9 cellular contexts compared by ENCODE assay signal in genomic region chr4:7295917-7296660, GRCh38.
DNase-seq lines count a peak whose midpoint lies in the region; ATAC-seq and TF ChIP-seq lines count a peak whose summit lies in the region.
"Had no signal": no experiment of that assay in that cellular context is flagged by ENCODE, and none has a peak within 500 bp of the region (broad histone marks: within the 10 kb centered on the region; RNA-seq: fewer than 3 reads in every experiment).

No MANE protein-coding gene starts in this region.

- H3K27me3 ChIP-seq in Panc1 (ENCODE audit: control insufficient read depth, insufficient read depth, low read length) (no peaks in the 10 kb centered on the region), psoas muscle (ENCODE audit: insufficient read depth in 3 of 3, low read length in 2 of 3) (peaks cover 0 to 11% (median 2%) of the 10 kb centered on the region in 3 donors)
- H3K27me3 ChIP-seq: SJSA1 had no signal

- H3K4me1 ChIP-seq in Panc1 (ENCODE audit: control insufficient read depth, insufficient read depth, low read length) (peaks cover 3% of the 10 kb centered on the region; the same call in 1 of the 2 replicates), psoas muscle (peaks cover 6% of the 10 kb centered on the region)
- H3K4me1 ChIP-seq: SJSA1 had no signal

- TF ChIP-seq CTCF in GM12865 (IDR thresholded peaks at IDR 0.05; ENCODE audit: insufficient read depth, low read depth, low read length, missing control alignments) (peak; percentile 58), Panc1 (IDR thresholded peaks at IDR 0.05) (peak; percentile 78), fibroblast of the aortic adventitia (IDR thresholded peaks at IDR 0.05; ENCODE audit: insufficient read depth, low read length) (peak; percentile 73), psoas muscle (IDR thresholded peaks at IDR 0.05) (peak; percentile 67)

- CTCF ChIA-PET in Panc1 (lab: Charles Lee), result interaction anchor here (1.6 kb wide), 1 partner anchor 105 kb away, joined by 3 read pairs; no protein-coding TSS in a partner anchor

- POLR2A ChIA-PET in Panc1 (lab: Charles Lee), result no interaction called here

- H3K36me3 ChIP-seq in Panc1 (ENCODE audit: control insufficient read depth, insufficient read depth, low read length) (no peaks in the 10 kb centered on the region), psoas muscle (ENCODE audit: insufficient read depth in 1 of 2, low read depth in 1 of 2) (no peaks in the 10 kb centered on the region)
- H3K36me3 ChIP-seq: SJSA1 had no signal

- 64 to 77% (median 70%) methylated on average over 18 to 19 of the region's 19 CpGs for WGBS in psoas muscle, 3 donors

- intact Hi-C loops in Panc1 (cut with micrococcal nuclease; ENCODE audit: unreplicated experiment) (loop anchor here (5.0 to 10.0 kb wide), 2 partner anchors 104 to 191 kb away; partner anchors contain the start of gene SORCS2), psoas muscle (cut with DNase I) (loop anchor here (1.0 to 2.0 kb wide), 2 partner anchors 105 kb away; no protein-coding TSS in a partner anchor)

- H3K4me3 ChIP-seq in GM12865 (ENCODE audit: low read depth, low read length) (no peak overlapping the region), Panc1 (ENCODE audit: low read depth in 2 of 2, low read length in 2 of 2) (no peak overlapping the region), fibroblast of the aortic adventitia (ENCODE audit: low read depth, low read length) (no peak overlapping the region), psoas muscle (no peak overlapping the region)
- H3K4me3 ChIP-seq: SJSA1 had no signal

- H3K27ac ChIP-seq in Panc1 (ENCODE audit: low read length) (no peak overlapping the region), psoas muscle (no peak overlapping the region)
- H3K27ac ChIP-seq: SJSA1 had no signal

- in situ Hi-C loops in Panc1 (cut with HindIII; ENCODE audit: low pct_unique_long_range_greater_than_20kb, low sequenced_read_pairs) (no loop called here), KBM-7 (cut with MboI; ENCODE audit: low pct_unique_long_range_greater_than_20kb, low sequenced_read_pairs) (no loop called here)

- BruUV-seq in Panc1 (replicated peaks; lab: Mats Ljungman, UMichigan), result no TSS peak

- DNase-seq in GM12865 (ENCODE audit: low read depth) (peak; percentile 42), Panc1 (ENCODE audit: low read depth, low spot score) (no peak), fibroblast of the aortic adventitia (ENCODE audit: low read depth) (peak; percentile 43), psoas muscle (peak; percentile 45 to 68), NCI-H2227 (lab: John Stamatoyannopoulos, UW; ENCODE audit: unreplicated experiment) (no peak), GM19240 (ENCODE audit: insufficient read length, low spot score) (no peak), KBM-7 (no peak)

- ATAC-seq in Panc1, result peak; percentile 68; the same call in 1 of the 2 replicates
- ATAC-seq in psoas muscle, result peak; percentile 55 to 87 (median 70)
- no peak for ATAC-seq in HG03342 (IDR thresholded peaks at IDR 0.05; ENCODE audit: unreplicated experiment)

- no peaks in the 10 kb centered on the region for H3K9me3 ChIP-seq in Panc1 (ENCODE audit: control insufficient read depth, insufficient read depth, low read depth, low read length)
- H3K9me3 ChIP-seq in psoas muscle, result no peaks in the 10 kb centered on the region
- H3K9me3 ChIP-seq: SJSA1 had no signal

Comparison
In these comparisons a context has a peak if more than half of its experiments do, and no peak if none do; other contexts are left out.
1. DNase-seq: peak in GM12865 (single experiment), fibroblast of the aortic adventitia (single experiment) and psoas muscle (2 of 2); none in Panc1 (single experiment), NCI-H2227 (single experiment), GM19240 (single experiment) and KBM-7 (single experiment).
2. Peak in every context shown above with its lines, with median percentiles within 50 percentile points of each other: CTCF ChIP-seq.